20 cellular contexts compared by ENCODE assay signal in genomic region chr6:81304486-81304885, GRCh38.
DNase-seq lines count a peak whose midpoint lies in the region; ATAC-seq and TF ChIP-seq lines count a peak whose summit lies in the region.
"Had no signal": no experiment of that assay in that cellular context is flagged by ENCODE, and none has a peak within 500 bp of the region (broad histone marks: within the 10 kb centered on the region; RNA-seq: fewer than 3 reads in every experiment).

No MANE protein-coding gene starts in this region.

- intact Hi-C loops in A673 (cut with micrococcal nuclease; ENCODE audit: unreplicated experiment) (no loop called here), uterus (cut with DNase I; ENCODE audit: low total_unique reads) (no loop called here)

- ATAC-seq in HG02588 (IDR thresholded peaks at IDR 0.05; ENCODE audit: unreplicated experiment): no peak

- H2AFZ ChIP-seq in mesenchymal stem cell (ENCODE audit: low read depth, low read length) (no peak overlapping the region), neuronal stem cell (ENCODE audit: low read length) (no peak overlapping the region), MM.1S (ENCODE audit: low read length) (no peak overlapping the region)

- H2BK12ac ChIP-seq in mesenchymal stem cell (ENCODE audit: low read length in 2 of 2) (no peak overlapping the region), neuronal stem cell (ENCODE audit: low read length) (no peak overlapping the region)

- no peaks in the 10 kb centered on the region for H3K79me2 ChIP-seq in MM.1S (ENCODE audit: low read length)

- H4K20me1 ChIP-seq in MM.1S (ENCODE audit: insufficient read depth, low read length): no peaks in the 10 kb centered on the region

- WGBS in mesenchymal stem cell: 67% methylated on average over 1 of the region's 1 CpG
- no CpG with 5 or more reads among the region's 1 CpG for WGBS in neuronal stem cell (ENCODE audit: extremely low coverage in 2 of 2, insufficient read length in 2 of 2, insufficient replicate concordance in 1 of 2), 2 donors

- H3K18ac ChIP-seq in mesenchymal stem cell (ENCODE audit: low read depth in 1 of 2, low read length in 2 of 2) (no peak overlapping the region), neuronal stem cell (ENCODE audit: low read length) (no peak overlapping the region)

- no peak for TF ChIP-seq POLR2A in uterus (IDR thresholded peaks at IDR 0.05)

- H2BK5ac ChIP-seq in mesenchymal stem cell (ENCODE audit: low read depth, low read length, poor library complexity, severe bottlenecking): no peak overlapping the region
- H2BK5ac ChIP-seq in neuronal stem cell (ENCODE audit: low read length): no peak overlapping the region

- H3K27ac ChIP-seq in A673 (ENCODE audit: low read depth, low read length, poor library complexity, severe bottlenecking) (no peak overlapping the region), mesenchymal stem cell (ENCODE audit: low read length, poor library complexity, severe bottlenecking) (no peak overlapping the region), neuronal stem cell (replicated peaks; ENCODE audit: low read length) (no peak overlapping the region), uterus (no peak overlapping the region), MM.1S (ENCODE audit: low read length) (no peak overlapping the region)
- H3K27ac ChIP-seq: HL-60 had no signal

- BruUV-seq in A673 (replicated peaks; lab: Mats Ljungman, UMichigan): no TSS peak

- H3K27me3 ChIP-seq in A673 (replicated peaks; ENCODE audit: insufficient read depth, low read depth, low read length, poor library complexity) (no peaks in the 10 kb centered on the region), mesenchymal stem cell (ENCODE audit: control insufficient read depth in 1 of 2, insufficient read depth in 1 of 2, low read length in 2 of 2) (no peaks in the 10 kb centered on the region), neuronal stem cell (ENCODE audit: control insufficient read depth in 3 of 3, insufficient read depth in 3 of 3, low read depth in 1 of 3, low read length in 3 of 3) (no peaks in the 10 kb centered on the region), uterus (no peaks in the 10 kb centered on the region), MM.1S (replicated peaks; ENCODE audit: insufficient read depth, low read length) (no peaks in the 10 kb centered on the region)
- H3K27me3 ChIP-seq: MG63 had no signal

- no peaks in the 10 kb centered on the region for H3K4me1 ChIP-seq in A673 (ENCODE audit: insufficient read depth, low read length, poor library complexity, severe bottlenecking)
- no peaks in the 10 kb centered on the region for H3K4me1 ChIP-seq in mesenchymal stem cell (ENCODE audit: control insufficient read depth, insufficient read depth, low read depth, low read length)
- peaks cover 2 to 15% of the 10 kb centered on the region in 2 donors for H3K4me1 ChIP-seq in neuronal stem cell (ENCODE audit: control insufficient read depth in 2 of 2, insufficient read depth in 1 of 2, low read depth in 1 of 2, low read length in 2 of 2)
- H3K4me1 ChIP-seq in uterus: no peaks in the 10 kb centered on the region
- H3K4me1 ChIP-seq in MM.1S (ENCODE audit: low read length): no peaks in the 10 kb centered on the region

- H4K8ac ChIP-seq in mesenchymal stem cell (ENCODE audit: low read length) (no peak overlapping the region), neuronal stem cell (ENCODE audit: low read depth, low read length) (no peak overlapping the region)

- DNase-seq in A673 (ENCODE audit: low spot score) (peak; percentile 10), HS-5 (ENCODE audit: low read depth) (peak; percentile 5), cardiac fibroblast (ENCODE audit: low read depth in 2 of 2) (peak; percentile 4 to 48), mesenchymal stem cell (peak; percentile 3), neuronal stem cell (ENCODE audit: low spot score) (no peak), uterus (no peak), MM.1S (no peak)
- DNase-seq: 8988T, Calu3, DMS79, GF-D8, GOT3, KG1, MG63, NCI-H1105 treated with DMSO at 0.1 percent for 48 hours, NCI-H187, NCI-H2171, NCI-H82 had no signal

- H3K36me3 ChIP-seq in A673 (ENCODE audit: insufficient read depth, low read length, poor library complexity, severe bottlenecking) (no peaks in the 10 kb centered on the region), mesenchymal stem cell (ENCODE audit: control insufficient read depth in 1 of 2, insufficient read depth in 2 of 2, low read depth in 1 of 2, low read length in 2 of 2) (no peaks in the 10 kb centered on the region), neuronal stem cell (replicated peaks in 1 of 2; ENCODE audit: control insufficient read depth in 2 of 2, insufficient read depth in 2 of 2, low read length in 2 of 2) (no peaks in the 10 kb centered on the region), uterus (no peaks in the 10 kb centered on the region), MM.1S (replicated peaks; ENCODE audit: insufficient read depth, low read length) (no peaks in the 10 kb centered on the region)
- H3K36me3 ChIP-seq: MG63 had no signal

- H3K79me1 ChIP-seq in mesenchymal stem cell (replicated peaks; ENCODE audit: low read length, poor library complexity, severe bottlenecking) (no peaks in the 10 kb centered on the region), neuronal stem cell (ENCODE audit: low read depth, low read length) (no peaks in the 10 kb centered on the region)

- H2BK120ac ChIP-seq in mesenchymal stem cell (ENCODE audit: low read depth, low read length): no peak overlapping the region
- no peak overlapping the region for H2BK120ac ChIP-seq in neuronal stem cell (ENCODE audit: low read depth, low read length)

- POLR2A ChIA-PET in A673 (lab: Charles Lee; ENCODE audit: low non-redundant PET): no interaction called here

- no peaks in the 10 kb centered on the region for H3F3A ChIP-seq in MM.1S (ENCODE audit: insufficient read depth, low read length)

- TF ChIP-seq CTCF in A673 (conservative IDR thresholded peaks at IDR 0.05; ENCODE audit: low read depth, low read length): no peak
- TF ChIP-seq CTCF in cardiac fibroblast (IDR thresholded peaks at IDR 0.05; ENCODE audit: low read depth, low read length): no peak
- TF ChIP-seq CTCF in uterus (IDR thresholded peaks at IDR 0.05): no peak
- TF ChIP-seq CTCF in MM.1S (IDR thresholded peaks at IDR 0.05; ENCODE audit: low read length): no peak

- H4K91ac ChIP-seq in mesenchymal stem cell (ENCODE audit: low read length) (no peak overlapping the region), neuronal stem cell (ENCODE audit: low read depth, low read length, poor library complexity) (no peak overlapping the region)

- H3K23ac ChIP-seq in mesenchymal stem cell (ENCODE audit: low read length in 2 of 2): no peak overlapping the region
- H3K23ac ChIP-seq in neuronal stem cell (ENCODE audit: low read depth, low read length, poor library complexity): no peak overlapping the region

- H3K9me3 ChIP-seq in A673 (ENCODE audit: low read depth, low read length, poor library complexity, severe bottlenecking) (no peaks in the 10 kb centered on the region), mesenchymal stem cell (ENCODE audit: control insufficient read depth, low read length) (no peaks in the 10 kb centered on the region), neuronal stem cell (replicated peaks in 1 of 2; ENCODE audit: control insufficient read depth in 2 of 2, insufficient read depth in 1 of 2, low read depth in 1 of 2, low read length in 2 of 2) (no peaks in the 10 kb centered on the region), uterus (no peaks in the 10 kb centered on the region), MM.1S (replicated peaks; ENCODE audit: insufficient read depth, low read length) (no peaks in the 10 kb centered on the region)
- H3K9me3 ChIP-seq: MG63 had no signal

- no peak overlapping the region for H3K4ac ChIP-seq in mesenchymal stem cell (ENCODE audit: low read depth in 1 of 2, low read length in 2 of 2)
- H3K4ac ChIP-seq in neuronal stem cell (ENCODE audit: low read length): no peak overlapping the region

- H2BK15ac ChIP-seq in mesenchymal stem cell (ENCODE audit: low read depth, poor library complexity, severe bottlenecking): no peak overlapping the region
- no peak overlapping the region for H2BK15ac ChIP-seq in neuronal stem cell (ENCODE audit: low read length)

- no peak overlapping the region for H3K9ac ChIP-seq in mesenchymal stem cell (ENCODE audit: low read length)
- no peak overlapping the region for H3K9ac ChIP-seq in neuronal stem cell (ENCODE audit: low read depth, low read length, poor library complexity)
- H3K9ac ChIP-seq in MM.1S (ENCODE audit: low read length): no peak overlapping the region

- CTCF ChIA-PET in A673 (lab: Charles Lee): interaction anchor here (0.6 kb wide), 1 partner anchor 1406 kb away, joined by 6 read pairs; no protein-coding TSS in a partner anchor

- no peak overlapping the region for H3K4me2 ChIP-seq in mesenchymal stem cell (ENCODE audit: low read length, poor library complexity, severe bottlenecking)
- no peak overlapping the region for H3K4me2 ChIP-seq in neuronal stem cell (ENCODE audit: insufficient read depth, low read length, poor library complexity, severe bottlenecking)
- H3K4me2 ChIP-seq in MM.1S (ENCODE audit: low read depth, low read length): no peak overlapping the region

- H3K4me3 ChIP-seq in A673 (ENCODE audit: low read depth, low read length, poor library complexity, severe bottlenecking) (no peak overlapping the region), cardiac fibroblast (replicated peaks in 1 of 2; ENCODE audit: low read depth in 2 of 2, low read length in 2 of 2) (no peak overlapping the region), mesenchymal stem cell (ENCODE audit: insufficient read depth in 1 of 2, low read depth in 1 of 2, low read length in 2 of 2) (no peak overlapping the region), neuronal stem cell (ENCODE audit: low read length in 2 of 2) (no peak overlapping the region), uterus (no peak overlapping the region), MM.1S (ENCODE audit: low read length) (no peak overlapping the region)
- H3K4me3 ChIP-seq: MG63 had no signal

- H2AK5ac ChIP-seq in mesenchymal stem cell (ENCODE audit: low read length, severe bottlenecking) (no peak overlapping the region), neuronal stem cell (ENCODE audit: low read depth, low read length) (no peak overlapping the region)

- H3K9me2 ChIP-seq in MM.1S (replicated peaks; ENCODE audit: insufficient read depth, low read length): no peaks in the 10 kb centered on the region

- H3K14ac ChIP-seq in mesenchymal stem cell (ENCODE audit: low read length in 2 of 2) (no peak overlapping the region), neuronal stem cell (ENCODE audit: low read length) (no peak overlapping the region)

Comparison
In these comparisons a context has a peak if more than half of its experiments do, and no peak if none do; other contexts are left out.
1. DNase-seq: peak in A673 (single experiment), HS-5 (single experiment), cardiac fibroblast (2 of 2) and mesenchymal stem cell (single experiment); none in neuronal stem cell (single experiment), uterus (0 of 2) and MM.1S (single experiment).